In the genomic region with DNA sequence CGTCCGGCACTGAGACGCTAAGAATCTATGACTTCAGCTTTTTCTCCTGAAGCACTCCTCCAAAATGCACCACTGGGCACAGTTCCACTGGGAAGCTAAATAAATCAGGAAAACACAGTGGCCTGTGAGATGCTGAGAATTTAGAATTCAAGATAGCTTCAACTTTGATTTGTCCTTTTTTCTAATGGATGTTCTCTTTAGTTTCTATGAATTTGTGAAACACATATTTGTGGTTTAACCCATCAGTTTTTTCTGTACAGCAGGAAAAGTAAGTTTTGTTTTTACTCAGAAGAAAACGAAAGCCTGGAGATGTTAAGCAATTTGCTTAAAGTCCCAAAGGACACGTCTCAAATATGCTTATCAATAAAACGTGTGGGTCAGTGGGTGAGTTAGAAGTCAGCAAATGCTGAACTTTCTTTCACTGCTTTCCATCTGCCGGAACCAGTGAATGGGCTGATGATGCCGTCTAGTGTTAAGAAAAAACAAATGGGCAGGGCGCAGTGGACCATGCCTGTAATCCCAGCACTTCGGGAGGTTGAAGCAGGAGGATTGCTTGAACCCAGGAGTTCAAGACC, we compare ENCODE assay signal across 13 cellular contexts. TPM values are rescaled to one million over a fixed set of nuclear protein-coding genes. Genes with fewer than 3 reads are reported as not detected.
DNase-seq lines count a peak whose midpoint lies in the region; ATAC-seq, FAIRE-seq and TF ChIP-seq lines count a peak whose summit lies in the region.
"Had no signal": no experiment of that assay in that cellular context is flagged by ENCODE, and none has a peak within 500 bp of the region (broad histone marks: within the 10 kb centered on the region; RNA-seq: fewer than 3 reads in every experiment).

No MANE protein-coding gene starts in this region.

- DNase-seq in GM19239 (ENCODE audit: insufficient read length, low spot score): no peak
- peak; percentile 73 to 86 for DNase-seq in cardiac fibroblast (ENCODE audit: low read depth in 2 of 2)
- peak in 2 of 3 donors; percentile 41 to 64 for DNase-seq in right cardiac atrium
- no peak for DNase-seq in testis
- DNase-seq in stimulated activated CD4-positive, alpha-beta T cell treated with anti-CD3 and anti-CD28 coated beads, Interleukin-4, amount 100 ng/mL, for 4 hours: no peak
- DNase-seq in SIG-M5 treated with dmso at 0.1 percent for 504 hours (lab: John Stamatoyannopoulos, UW; ENCODE audit: unreplicated experiment): no peak
- DNase-seq: kidney glomerular epithelial cell, NCI-H748 treated with DMSO at 0.1 percent for 48 hours had no signal

- peak; percentile 33 for TF ChIP-seq CTCF in cardiac fibroblast (IDR thresholded peaks at IDR 0.05; ENCODE audit: low read depth, low read length)
- no peak for TF ChIP-seq CTCF in testis (IDR thresholded peaks at IDR 0.05)

- H3K9ac ChIP-seq in stomach smooth muscle (ENCODE audit: low read length in 2 of 2): peak overlapping the region; percentile 5 to 27

- H3K36me3 ChIP-seq in stomach smooth muscle (ENCODE audit: control insufficient read depth in 2 of 2, insufficient read depth in 2 of 2, low read length in 2 of 2) (no peaks in the 10 kb centered on the region), testis (ENCODE audit: low read depth, missing control alignments) (no peaks in the 10 kb centered on the region)
- H3K36me3 ChIP-seq: heart right ventricle had no signal

- H3K4me1 ChIP-seq in right cardiac atrium (ENCODE audit: control insufficient read depth, insufficient read depth, low read length): peaks cover 6% of the 10 kb centered on the region
- H3K4me1 ChIP-seq in stomach smooth muscle (ENCODE audit: control insufficient read depth, insufficient read depth, low read length): peaks cover 38% of the 10 kb centered on the region
- peaks cover 5% of the 10 kb centered on the region for H3K4me1 ChIP-seq in testis

- H3K27ac ChIP-seq in right cardiac atrium (ENCODE audit: low read length) (no peak overlapping the region), stomach smooth muscle (ENCODE audit: low read length) (peak overlapping the region; percentile 67), testis (no peak overlapping the region)
- H3K27ac ChIP-seq: C4-2B, heart right ventricle had no signal

- H3K9me3 ChIP-seq in right cardiac atrium (ENCODE audit: control insufficient read depth, low read length) (no peaks in the 10 kb centered on the region), stomach smooth muscle (ENCODE audit: control insufficient read depth in 2 of 2, low read length in 2 of 2) (no peaks in the 10 kb centered on the region), testis (no peaks in the 10 kb centered on the region)
- H3K9me3 ChIP-seq: heart right ventricle had no signal

- intact Hi-C loops in right cardiac atrium (cut with DNase I): loop anchor here in 1 of 4 donors (5.0 kb wide), 1 partner anchor 128 kb away; no protein-coding TSS in a partner anchor
- intact Hi-C loops in testis (cut with DNase I; ENCODE audit: low total_unique reads): no loop called here

- WGBS in right cardiac atrium: 49% methylated on average over 10 of the region's 10 CpGs
- 53 to 62% methylated on average over 10 of the region's 10 CpGs for WGBS in testis, 2 donors

- H3K4me3 ChIP-seq in cardiac fibroblast (replicated peaks in 1 of 2; ENCODE audit: low read depth in 2 of 2, low read length in 2 of 2) (peak overlapping the region in 1 of 2 donors; percentile 2), right cardiac atrium (ENCODE audit: low read length) (no peak overlapping the region), stomach smooth muscle (ENCODE audit: low read length in 2 of 2) (peak overlapping the region; percentile 10 to 41), testis (no peak overlapping the region)

- peak; percentile 62 to 67 for ATAC-seq in right cardiac atrium
- no peak for ATAC-seq in GM21381 (IDR thresholded peaks at IDR 0.05; ENCODE audit: unreplicated experiment)
- ATAC-seq: natural killer cell had no signal

- no peak for TF ChIP-seq POLR2A in testis (IDR thresholded peaks at IDR 0.05)

- no peaks in the 10 kb centered on the region for H3K27me3 ChIP-seq in right cardiac atrium (ENCODE audit: control insufficient read depth, insufficient read depth)
- no peaks in the 10 kb centered on the region for H3K27me3 ChIP-seq in stomach smooth muscle (ENCODE audit: control insufficient read depth in 1 of 2, insufficient read depth in 2 of 2, low read length in 2 of 2)
- H3K27me3 ChIP-seq in testis: no peaks in the 10 kb centered on the region

- peak; percentile 8 for FAIRE-seq in GM19239 (lab: Jason Lieb, UNC)

RNA-seq across cellular contexts. Expression of a gene that starts 40.7 kb away (rescaled TPM):
- 10 to 100 TPM in 3 of 4 donors, 1 to 10 TPM in 1; 5.0 to 34.1 (median 19.3) TPM for total RNA-seq in right cardiac atrium
- polyA plus RNA-seq in right cardiac atrium: 6.6 TPM
- 1 to 10 TPM; 6.0 to 6.3 TPM for total RNA-seq in testis
- polyA plus RNA-seq in testis (ENCODE audit: insufficient read depth, low read depth, low replicate concordance): 6.5 TPM

Comparison
In these comparisons a context has a peak if more than half of its experiments do, and no peak if none do; other contexts are left out.
1. DNase-seq: peak in cardiac fibroblast (2 of 2) and right cardiac atrium (2 of 3); none in GM19239 (single experiment), testis (single experiment), stimulated activated CD4-positive, alpha-beta T cell treated with anti-CD3 and anti-CD28 coated beads, Interleukin-4, amount 100 ng/mL, for 4 hours (0 of 2) and SIG-M5 treated with dmso at 0.1 percent for 504 hours (single experiment).
2. H3K4me3 ChIP-seq: peak in stomach smooth muscle (2 of 2); none in right cardiac atrium (single experiment) and testis (0 of 2).